Comparison of ENCODE assay signal across 9 cellular contexts in genomic region chr10:35822316-35822715, GRCh38.
DNase-seq lines count a peak whose midpoint lies in the region; ATAC-seq and TF ChIP-seq lines count a peak whose summit lies in the region.
"Had no signal": no experiment of that assay in that cellular context is flagged by ENCODE, and none has a peak within 500 bp of the region (broad histone marks: within the 10 kb centered on the region; RNA-seq: fewer than 3 reads in every experiment).

No MANE protein-coding gene starts in this region.

- ATAC-seq in psoas muscle: peak; percentile 74 to 98 (median 93)
- ATAC-seq in stimulated activated effector memory CD8-positive, alpha-beta T cell treated with anti-CD3 and anti-CD28 coated beads, Interleukin-12 subunit alpha, Interleukin-12 subunit beta, amount 100 ng/mL, for 72 hours: no peak

- H3K9me3 ChIP-seq in OCI-LY3 (ENCODE audit: insufficient read depth, low read length) (no peaks in the 10 kb centered on the region), psoas muscle (no peaks in the 10 kb centered on the region)
- H3K9me3 ChIP-seq in effector memory CD4-positive, alpha-beta T cell (ENCODE audit: control insufficient read depth, low read length): no peaks in the 10 kb centered on the region

- H3K9ac ChIP-seq in OCI-LY3 (ENCODE audit: low read length): peak overlapping the region; percentile 70; the same call in 1 of the 2 replicates

- H3K27ac ChIP-seq in OCI-LY3 (ENCODE audit: low read length): peak overlapping the region; percentile 92
- H3K27ac ChIP-seq in psoas muscle: no peak overlapping the region
- H3K27ac ChIP-seq in effector memory CD4-positive, alpha-beta T cell (ENCODE audit: insufficient read depth, low read length, poor library complexity, severe bottlenecking): no peak overlapping the region

- peaks cover 4% of the 10 kb centered on the region for H3K9me3 Mint-ChIP-seq in stimulated activated effector memory CD8-positive, alpha-beta T cell treated with anti-CD3 and anti-CD28 coated beads, Interleukin-12 subunit alpha, Interleukin-12 subunit beta, amount 100 ng/mL, for 72 hours

- H3K36me3 Mint-ChIP-seq in stimulated activated effector memory CD8-positive, alpha-beta T cell treated with anti-CD3 and anti-CD28 coated beads, Interleukin-12 subunit alpha, Interleukin-12 subunit beta, amount 100 ng/mL, for 72 hours: no peaks in the 10 kb centered on the region

- H3K4me1 ChIP-seq in OCI-LY3 (ENCODE audit: low read length) (peaks cover 54% of the 10 kb centered on the region), psoas muscle (no peaks in the 10 kb centered on the region)
- H3K4me1 ChIP-seq in effector memory CD4-positive, alpha-beta T cell (ENCODE audit: control insufficient read depth, insufficient read depth, low read length, poor library complexity, severe bottlenecking): no peaks in the 10 kb centered on the region

- H3K27me3 ChIP-seq in OCI-LY3 (ENCODE audit: low read depth, low read length): no peaks in the 10 kb centered on the region
- no peaks in the 10 kb centered on the region for H3K27me3 ChIP-seq in psoas muscle (ENCODE audit: insufficient read depth in 3 of 3, low read length in 2 of 3)
- H3K27me3 ChIP-seq in effector memory CD4-positive, alpha-beta T cell (replicated peaks; ENCODE audit: control insufficient read depth, insufficient read depth, low read length, poor library complexity, severe bottlenecking): no peaks in the 10 kb centered on the region

- H3K4me1 Mint-ChIP-seq in stimulated activated effector memory CD8-positive, alpha-beta T cell treated with anti-CD3 and anti-CD28 coated beads, Interleukin-12 subunit alpha, Interleukin-12 subunit beta, amount 100 ng/mL, for 72 hours: no peaks in the 10 kb centered on the region

- H2AFZ ChIP-seq in OCI-LY3 (ENCODE audit: low read depth, low read length): peak overlapping the region; percentile 35; the same call in 1 of the 2 replicates

- H3K79me2 ChIP-seq in OCI-LY3 (ENCODE audit: low read length): no peaks in the 10 kb centered on the region

- in situ Hi-C loops in G401 (cut with HindIII; ENCODE audit: low sequenced_read_pairs): no loop called here

- H4K20me1 ChIP-seq in OCI-LY3 (ENCODE audit: insufficient read depth, low read length): no peaks in the 10 kb centered on the region

- 19 to 22% (median 21%) methylated on average over 9 of the region's 9 CpGs for WGBS in psoas muscle, 3 donors

- intact Hi-C loops in head of caudate nucleus (cut with DNase I): no loop called here
- intact Hi-C loops in psoas muscle (cut with DNase I): no loop called here

- no peak overlapping the region for H3K4me3 Mint-ChIP-seq in stimulated activated effector memory CD8-positive, alpha-beta T cell treated with anti-CD3 and anti-CD28 coated beads, Interleukin-12 subunit alpha, Interleukin-12 subunit beta, amount 100 ng/mL, for 72 hours

- TF ChIP-seq CTCF in OCI-LY3 (IDR thresholded peaks at IDR 0.05; ENCODE audit: low read depth, low read length): no peak
- TF ChIP-seq CTCF in psoas muscle (IDR thresholded peaks at IDR 0.05): peak; percentile 8

- H3K36me3 ChIP-seq in OCI-LY3 (replicated peaks; ENCODE audit: low read depth, low read length) (no peaks in the 10 kb centered on the region), psoas muscle (ENCODE audit: insufficient read depth in 1 of 2, low read depth in 1 of 2) (no peaks in the 10 kb centered on the region)
- no peaks in the 10 kb centered on the region for H3K36me3 ChIP-seq in effector memory CD4-positive, alpha-beta T cell (ENCODE audit: control insufficient read depth, insufficient read depth, low read length)

- H3K27ac Mint-ChIP-seq in stimulated activated effector memory CD8-positive, alpha-beta T cell treated with anti-CD3 and anti-CD28 coated beads, Interleukin-12 subunit alpha, Interleukin-12 subunit beta, amount 100 ng/mL, for 72 hours: no peak overlapping the region

- no peak overlapping the region for H3K4me3 ChIP-seq in OCI-LY3 (ENCODE audit: low read length)
- H3K4me3 ChIP-seq in psoas muscle: no peak overlapping the region
- no peak overlapping the region for H3K4me3 ChIP-seq in effector memory CD4-positive, alpha-beta T cell (ENCODE audit: insufficient read depth, low read depth, low read length, poor library complexity, severe bottlenecking)
- H3K4me3 ChIP-seq: skin epidermis had no signal

- DNase-seq in G401 (ENCODE audit: low spot score): peak; percentile 70
- peak; percentile 4 to 81 (median 52) for DNase-seq in head of caudate nucleus
- peak; percentile 88 to 92 for DNase-seq in psoas muscle
- DNase-seq in HuH-7.5 (ENCODE audit: low spot score): no peak
- DNase-seq in stimulated activated effector memory CD8-positive, alpha-beta T cell treated with anti-CD3 and anti-CD28 coated beads, Interleukin-12 subunit alpha, Interleukin-12 subunit beta, amount 100 ng/mL, for 72 hours (ENCODE audit: low spot score in 2 of 2): no peak
- no peak for DNase-seq in NCI-H2107 treated with DMSO at 0.1 percent for 48 hours (lab: John Stamatoyannopoulos, UW; ENCODE audit: unreplicated experiment)
- no peak for DNase-seq in effector memory CD4-positive, alpha-beta T cell

- H3K4me2 ChIP-seq in OCI-LY3 (ENCODE audit: low read length): peak overlapping the region; percentile 76; the same call in 1 of the 2 replicates

Comparison
In these comparisons a context has a peak if more than half of its experiments do, and no peak if none do; other contexts are left out.
1. DNase-seq: peak in G401 (single experiment), head of caudate nucleus (42 of 42) and psoas muscle (2 of 2); none in HuH-7.5 (single experiment), stimulated activated effector memory CD8-positive, alpha-beta T cell treated with anti-CD3 and anti-CD28 coated beads, Interleukin-12 subunit alpha, Interleukin-12 subunit beta, amount 100 ng/mL, for 72 hours (0 of 2), NCI-H2107 treated with DMSO at 0.1 percent for 48 hours (single experiment) and effector memory CD4-positive, alpha-beta T cell (0 of 3).